8 cellular contexts compared by ENCODE assay signal in the genomic region with DNA sequence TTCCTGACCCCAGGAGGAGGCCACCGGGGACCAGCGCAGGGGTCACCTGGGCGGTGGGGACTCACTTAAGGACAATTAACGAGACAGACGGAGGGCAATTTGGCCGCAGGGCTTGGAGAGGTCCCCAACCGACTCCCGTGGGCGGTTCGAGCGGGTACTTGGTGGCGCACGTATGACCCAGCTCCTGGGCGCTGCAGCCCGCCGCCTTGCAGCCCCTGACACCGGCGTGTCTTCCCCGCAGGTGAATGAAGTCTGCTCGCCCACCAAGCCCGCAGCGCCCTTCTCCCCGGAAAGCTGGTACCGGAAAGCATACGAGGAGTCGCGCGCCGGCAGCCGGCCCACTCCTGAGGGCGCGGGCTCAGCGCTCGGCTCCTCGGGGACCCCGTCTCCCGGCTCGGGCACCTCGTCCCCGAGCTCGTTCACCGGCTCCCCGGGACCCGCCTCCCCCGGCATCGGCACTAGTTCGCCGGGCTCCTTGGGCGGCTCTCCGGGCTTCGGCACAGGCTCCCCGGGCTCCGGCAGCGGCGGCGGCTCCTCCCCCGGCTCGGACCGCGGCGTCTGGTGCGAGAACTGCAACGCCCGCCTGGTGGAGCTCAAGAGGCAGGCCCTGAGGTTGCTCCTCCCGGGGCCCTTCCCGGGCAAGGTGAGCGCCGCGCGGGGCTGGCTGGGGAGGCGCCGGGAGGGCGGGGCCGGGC. TPM values are rescaled to one million over a fixed set of nuclear protein-coding genes. Genes with fewer than 3 reads are reported as not detected.
A peak's percentile ranks its signal among the peaks of the same experiment; 100 is the strongest.
DNase-seq lines count a peak whose midpoint lies in the region; ATAC-seq and TF ChIP-seq lines count a peak whose summit lies in the region.

No MANE protein-coding gene starts in this region.

- peaks cover 59% of the 10 kb centered on the region for H3K27me3 Mint-ChIP-seq in activated CD8-positive, alpha-beta T cell treated with anti-CD3 and anti-CD28 coated beads for 36 hours

- POLR2A ChIA-PET in activated CD8-positive, alpha-beta T cell treated with anti-CD3 and anti-CD28 coated beads for 36 hours (lab: Charles Lee), result no interaction called here

- DNase-seq in NCI-H748 (lab: John Stamatoyannopoulos, UW; ENCODE audit: unreplicated experiment), result peak; percentile 89
- peak; percentile 90 for DNase-seq in activated CD8-positive, alpha-beta T cell treated with anti-CD3 and anti-CD28 coated beads for 36 hours
- peak; percentile 50 for DNase-seq in effector CD4-positive, alpha-beta T cell
- DNase-seq in lung microvascular endothelial cell (ENCODE audit: low read depth in 2 of 2), result peak; percentile 79 to 84
- DNase-seq in stimulated activated CD4-positive, alpha-beta T cell treated with anti-CD3 and anti-CD28 coated beads, TNF-alpha, amount 100 ng/mL, for 24 hours (ENCODE audit: low read depth in 3 of 3), result peak; percentile 51 to 85 (median 73)

- H3K27ac Mint-ChIP-seq in activated CD8-positive, alpha-beta T cell treated with anti-CD3 and anti-CD28 coated beads for 36 hours, result no peak overlapping the region

- no peaks in the 10 kb centered on the region for H3K36me3 Mint-ChIP-seq in activated CD8-positive, alpha-beta T cell treated with anti-CD3 and anti-CD28 coated beads for 36 hours (ENCODE audit: low read depth)

- TF ChIP-seq CTCF in C4-2B (conservative IDR thresholded peaks at IDR 0.05), result peak; percentile 93
- TF ChIP-seq CTCF in activated CD8-positive, alpha-beta T cell treated with anti-CD3 and anti-CD28 coated beads for 36 hours (IDR thresholded peaks at IDR 0.05), result peak; percentile 81

- intact Hi-C loops in activated CD8-positive, alpha-beta T cell treated with anti-CD3 and anti-CD28 coated beads for 36 hours (cut with micrococcal nuclease), result no loop called here

- H3K27ac ChIP-seq in C4-2B, result no peak overlapping the region

- peaks cover 18% of the 10 kb centered on the region for H3K4me1 Mint-ChIP-seq in activated CD8-positive, alpha-beta T cell treated with anti-CD3 and anti-CD28 coated beads for 36 hours (ENCODE audit: low read depth)

- peak; percentile 91 for ATAC-seq in GM19397 (IDR thresholded peaks at IDR 0.05; ENCODE audit: unreplicated experiment)
- ATAC-seq in HG03520 (IDR thresholded peaks at IDR 0.05; ENCODE audit: unreplicated experiment), result peak; percentile 90
- peak; percentile 93 for ATAC-seq in activated CD8-positive, alpha-beta T cell treated with anti-CD3 and anti-CD28 coated beads for 36 hours

- H3K4me3 Mint-ChIP-seq in activated CD8-positive, alpha-beta T cell treated with anti-CD3 and anti-CD28 coated beads for 36 hours, result peak overlapping the region; percentile 66

- H3K9me3 Mint-ChIP-seq in activated CD8-positive, alpha-beta T cell treated with anti-CD3 and anti-CD28 coated beads for 36 hours, result peaks cover 5% of the 10 kb centered on the region

- CTCF ChIA-PET in activated CD8-positive, alpha-beta T cell treated with anti-CD3 and anti-CD28 coated beads for 36 hours (lab: Charles Lee), result interaction anchor here (0.8 to 1.8 kb wide), 31 partner anchors 8 to 851 kb away, joined by 3 to 16 read pairs (median 4); no protein-coding TSS in a partner anchor

RNA-seq across cellular contexts. Expression of gene KIF26B, which starts 1.4 kb away (rescaled TPM):
- total RNA-seq in activated CD8-positive, alpha-beta T cell treated with anti-CD3 and anti-CD28 coated beads for 36 hours, result under 1 TPM; 0.16 TPM
- 1.1 and 1.4 TPM in 2 replicates for total RNA-seq in lung microvascular endothelial cell
